Comparison of ENCODE assay signal across 8 cellular contexts in genomic region chr22:46934746-46935491, GRCh38.
DNase-seq lines count a peak whose midpoint lies in the region; TF ChIP-seq lines count a peak whose summit lies in the region.

No MANE protein-coding gene starts in this region.

- H3K4me3 ChIP-seq in GM12865 (ENCODE audit: low read depth, low read length) (no peak overlapping the region), HUES64 (ENCODE audit: low read length) (no peak overlapping the region), astrocyte of the cerebellum (ENCODE audit: low read depth, low read length) (no peak overlapping the region), coronary artery (no peak overlapping the region)

- H3K27ac ChIP-seq in HUES64 (ENCODE audit: low read depth, low read length) (0 out of 2 replicates have a peak overlapping the region, but pooled peaks have one; percentile 11), coronary artery (no peak overlapping the region)

- H3K36me3 ChIP-seq in HUES64 (ENCODE audit: insufficient read depth, low read length): no peaks in the 10 kb centered on the region

- WGBS in HUES64: 90% methylated on average over 14 of the region's 14 CpGs

- H3K27me3 ChIP-seq in HUES64 (ENCODE audit: insufficient read depth, low read length): no peaks in the 10 kb centered on the region

- no peak for TF ChIP-seq CTCF in GM12865 (IDR thresholded peaks at IDR 0.05; ENCODE audit: insufficient read depth, low read depth, low read length, missing control alignments)
- TF ChIP-seq CTCF in astrocyte of the cerebellum (IDR thresholded peaks at IDR 0.05; ENCODE audit: low read depth, low read length, missing control alignments): no peak
- no peak for TF ChIP-seq CTCF in coronary artery (IDR thresholded peaks at IDR 0.05)

- in situ Hi-C loops in astrocyte of the cerebellum (cut with HindIII; ENCODE audit: low sequenced_read_pairs): no loop called here

- H3K9ac ChIP-seq in HUES64 (ENCODE audit: low read depth, low read length): no peak overlapping the region

- DNase-seq in GM12865 (ENCODE audit: low read depth) (peak; percentile 86), astrocyte of the cerebellum (ENCODE audit: low read depth) (peak; percentile 78), lung microvascular endothelial cell (ENCODE audit: low read depth in 2 of 2) (peak; percentile 55 to 94), NCI-H1436 (lab: John Stamatoyannopoulos, UW) (no peak), ecto neural progenitor cell (ENCODE audit: low spot score) (no peak), NCI-H748 (lab: John Stamatoyannopoulos, UW; ENCODE audit: unreplicated experiment) (no peak), coronary artery (ENCODE audit: low spot score) (no peak)

- H3K9me3 ChIP-seq in HUES64 (ENCODE audit: insufficient read depth, low read depth, low read length): no peaks in the 10 kb centered on the region

- H3K4me1 ChIP-seq in HUES64 (ENCODE audit: insufficient read depth, low read length): peaks cover 12% of the 10 kb centered on the region; the same call in 1 of the 2 replicates

Comparison
In these comparisons a context has a peak if more than half of its experiments do, and no peak if none do; other contexts are left out.
1. DNase-seq: peak in GM12865 (single experiment), astrocyte of the cerebellum (single experiment) and lung microvascular endothelial cell (2 of 2); none in NCI-H1436 (single experiment), ecto neural progenitor cell (single experiment), NCI-H748 (single experiment) and coronary artery (single experiment).